ENCODE assay signal across 1 cellular context in the genomic region with DNA sequence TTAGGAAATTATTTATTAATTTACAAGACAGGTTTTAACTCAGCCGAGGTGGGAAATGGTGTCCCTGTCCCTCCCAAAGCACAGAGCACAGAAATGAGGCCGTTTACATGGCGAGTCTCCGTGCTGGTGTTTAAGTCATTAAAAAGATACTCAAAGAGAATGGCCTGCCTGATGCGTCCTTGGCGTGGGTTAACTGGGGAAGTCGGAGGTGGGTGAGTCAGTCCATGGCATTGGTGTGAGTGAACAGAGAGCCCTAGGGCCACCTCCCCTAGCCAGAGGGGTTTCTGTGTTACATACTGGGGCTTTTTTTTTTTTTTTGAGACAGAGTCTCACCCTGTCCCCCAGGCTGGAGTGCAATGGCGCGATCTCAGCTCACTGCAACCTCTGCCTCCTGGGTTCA.
TF ChIP-seq lines count a peak whose summit lies in the region.

No MANE protein-coding gene starts in this region.

TF ChIP-seq in HepG2, 621 proteins besides CTCF, POLR2A, EP300 and RAD21:
- TF ChIP-seq EED (CRISPR knock-in tag; IDR thresholded peaks at IDR 0.05) (no peak), ZC3H13 (CRISPR knock-in tag; IDR thresholded peaks at IDR 0.05) (0 out of 2 replicates have a peak, but pooled peaks have one; percentile 10), ZNF878 (CRISPR knock-in tag; IDR thresholded peaks at IDR 0.05) (no peak), ATRX (CRISPR knock-in tag; IDR thresholded peaks at IDR 0.05; ENCODE audit: borderline replicate concordance) (no peak), FOXO1 (CRISPR knock-in tag; IDR thresholded peaks at IDR 0.05) (no peak), SOX5 (CRISPR knock-in tag; IDR thresholded peaks at IDR 0.05; ENCODE audit: borderline replicate concordance) (no peak), ZNF343 (CRISPR knock-in tag; IDR thresholded peaks at IDR 0.05) (no peak)
- TF ChIP-seq, protein P1, sequence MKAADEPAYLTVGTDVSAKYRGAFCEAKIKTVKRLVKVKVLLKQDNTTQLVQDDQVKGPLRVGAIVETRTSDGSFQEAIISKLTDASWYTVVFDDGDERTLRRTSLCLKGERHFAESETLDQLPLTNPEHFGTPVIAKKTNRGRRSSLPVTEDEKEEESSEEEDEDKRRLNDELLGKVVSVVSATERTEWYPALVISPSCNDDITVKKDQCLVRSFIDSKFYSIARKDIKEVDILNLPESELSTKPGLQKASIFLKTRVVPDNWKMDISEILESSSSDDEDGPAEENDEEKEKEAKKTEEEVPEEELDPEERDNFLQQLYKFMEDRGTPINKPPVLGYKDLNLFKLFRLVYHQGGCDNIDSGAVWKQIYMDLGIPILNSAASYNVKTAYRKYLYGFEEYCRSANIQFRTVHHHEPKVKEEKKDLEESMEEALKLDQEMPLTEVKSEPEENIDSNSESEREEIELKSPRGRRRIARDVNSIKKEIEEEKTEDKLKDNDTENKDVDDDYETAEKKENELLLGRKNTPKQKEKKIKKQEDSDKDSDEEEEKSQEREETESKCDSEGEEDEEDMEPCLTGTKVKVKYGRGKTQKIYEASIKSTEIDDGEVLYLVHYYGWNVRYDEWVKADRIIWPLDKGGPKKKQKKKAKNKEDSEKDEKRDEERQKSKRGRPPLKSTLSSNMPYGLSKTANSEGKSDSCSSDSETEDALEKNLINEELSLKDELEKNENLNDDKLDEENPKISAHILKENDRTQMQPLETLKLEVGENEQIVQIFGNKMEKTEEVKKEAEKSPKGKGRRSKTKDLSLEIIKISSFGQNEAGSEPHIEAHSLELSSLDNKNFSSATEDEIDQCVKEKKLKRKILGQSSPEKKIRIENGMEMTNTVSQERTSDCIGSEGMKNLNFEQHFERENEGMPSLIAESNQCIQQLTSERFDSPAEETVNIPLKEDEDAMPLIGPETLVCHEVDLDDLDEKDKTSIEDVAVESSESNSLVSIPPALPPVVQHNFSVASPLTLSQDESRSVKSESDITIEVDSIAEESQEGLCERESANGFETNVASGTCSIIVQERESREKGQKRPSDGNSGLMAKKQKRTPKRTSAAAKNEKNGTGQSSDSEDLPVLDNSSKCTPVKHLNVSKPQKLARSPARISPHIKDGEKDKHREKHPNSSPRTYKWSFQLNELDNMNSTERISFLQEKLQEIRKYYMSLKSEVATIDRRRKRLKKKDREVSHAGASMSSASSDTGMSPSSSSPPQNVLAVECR (CRISPR knock-in tag; IDR thresholded peaks at IDR 0.05; ENCODE audit: borderline replicate concordance): no peak
- TF ChIP-seq, protein P2, sequence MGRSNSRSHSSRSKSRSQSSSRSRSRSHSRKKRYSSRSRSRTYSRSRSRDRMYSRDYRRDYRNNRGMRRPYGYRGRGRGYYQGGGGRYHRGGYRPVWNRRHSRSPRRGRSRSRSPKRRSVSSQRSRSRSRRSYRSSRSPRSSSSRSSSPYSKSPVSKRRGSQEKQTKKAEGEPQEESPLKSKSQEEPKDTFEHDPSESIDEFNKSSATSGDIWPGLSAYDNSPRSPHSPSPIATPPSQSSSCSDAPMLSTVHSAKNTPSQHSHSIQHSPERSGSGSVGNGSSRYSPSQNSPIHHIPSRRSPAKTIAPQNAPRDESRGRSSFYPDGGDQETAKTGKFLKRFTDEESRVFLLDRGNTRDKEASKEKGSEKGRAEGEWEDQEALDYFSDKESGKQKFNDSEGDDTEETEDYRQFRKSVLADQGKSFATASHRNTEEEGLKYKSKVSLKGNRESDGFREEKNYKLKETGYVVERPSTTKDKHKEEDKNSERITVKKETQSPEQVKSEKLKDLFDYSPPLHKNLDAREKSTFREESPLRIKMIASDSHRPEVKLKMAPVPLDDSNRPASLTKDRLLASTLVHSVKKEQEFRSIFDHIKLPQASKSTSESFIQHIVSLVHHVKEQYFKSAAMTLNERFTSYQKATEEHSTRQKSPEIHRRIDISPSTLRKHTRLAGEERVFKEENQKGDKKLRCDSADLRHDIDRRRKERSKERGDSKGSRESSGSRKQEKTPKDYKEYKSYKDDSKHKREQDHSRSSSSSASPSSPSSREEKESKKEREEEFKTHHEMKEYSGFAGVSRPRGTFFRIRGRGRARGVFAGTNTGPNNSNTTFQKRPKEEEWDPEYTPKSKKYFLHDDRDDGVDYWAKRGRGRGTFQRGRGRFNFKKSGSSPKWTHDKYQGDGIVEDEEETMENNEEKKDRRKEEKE (IDR thresholded peaks at IDR 0.05): no peak
